ENCODE assay signal across 23 cellular contexts in the genomic region with DNA sequence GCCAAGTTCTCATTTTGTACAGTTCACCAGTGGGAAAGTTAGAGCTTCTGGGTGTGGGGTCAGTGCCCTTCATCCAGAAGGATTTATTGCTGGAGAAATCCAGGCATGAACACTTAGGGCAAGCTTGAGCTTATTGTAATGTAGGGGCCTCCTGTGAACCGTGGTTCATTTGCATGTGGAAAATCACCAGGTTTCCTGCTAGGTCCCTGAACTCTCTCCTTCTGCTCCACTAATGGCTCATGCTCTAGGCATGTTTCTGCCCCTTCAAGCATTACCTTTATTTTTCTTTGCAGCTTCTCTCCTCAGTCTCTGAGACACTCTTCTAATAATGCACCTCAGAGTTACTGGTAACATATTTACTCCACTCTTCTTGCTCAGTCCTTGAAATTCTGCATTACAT.
"Had no signal": no experiment of that assay in that cellular context is flagged by ENCODE, and none has a peak within 500 bp of the region (broad histone marks: within the 10 kb centered on the region; RNA-seq: fewer than 3 reads in every experiment).

No MANE protein-coding gene starts in this region.

- H3K9me3 Mint-ChIP-seq: endodermal cell; memory B cell; naive B cell; nephron; stimulated activated memory B cell treated with anti-CD40 and anti-IgM and Interleukin-4, amounts not matched to agents 10 μg/mL and 1 μg/mL and 100 μg/mL, for 72 hours; stimulated activated naive CD8-positive, alpha-beta T cell treated with anti-CD3 and anti-CD28 coated beads, Interleukin-15, Interleukin-2, amounts not matched to agents 100 ng/mL and 50 ng/mL, for 24 hours had no signal

- H3K36me3 ChIP-seq: colonic mucosa, gastrocnemius medialis, left ventricle myocardium inferior, lower lobe of right lung, spleen, tibial artery, upper lobe of right lung, vagina had no signal

- DNase-seq: colonic mucosa; effector CD4-positive, alpha-beta T cell; endodermal cell; gastrocnemius medialis; glutamatergic neuron; left ventricle myocardium inferior; lower lobe of right lung; naive B cell; psoas muscle; spleen; stimulated activated CD4-positive, alpha-beta T cell treated with anti-CD3 and anti-CD28 coated beads, Interleukin-15, amount 100 ng/mL, for 24 hours; stimulated activated CD4-positive, alpha-beta T cell treated with anti-CD3 and anti-CD28 coated beads, Interleukin-1b, Interleukin-23, amount 100 ng/mL, for 48 hours; stimulated activated CD4-positive, alpha-beta T cell treated with anti-CD3 and anti-CD28 coated beads, Interleukin-4, amount 100 ng/mL, for 24 hours; tibial artery; upper lobe of right lung had no signal

- H3K4me1 ChIP-seq: colonic mucosa, gastrocnemius medialis, left ventricle myocardium inferior, lower lobe of right lung, psoas muscle, spleen, tibial artery, upper lobe of right lung, vagina had no signal

- H3K4me3 Mint-ChIP-seq: endodermal cell; memory B cell; naive B cell; nephron; stimulated activated memory B cell treated with anti-CD40 and anti-IgM and Interleukin-4, amounts not matched to agents 10 μg/mL and 1 μg/mL and 100 μg/mL, for 72 hours; stimulated activated naive CD8-positive, alpha-beta T cell treated with anti-CD3 and anti-CD28 coated beads, Interleukin-15, Interleukin-2, amounts not matched to agents 100 ng/mL and 50 ng/mL, for 24 hours had no signal

- H3K9me3 ChIP-seq: colonic mucosa, gastrocnemius medialis, left ventricle myocardium inferior, lower lobe of right lung, psoas muscle, spleen, tibial artery, upper lobe of right lung, vagina had no signal

- H3K36me3 Mint-ChIP-seq: memory B cell; naive B cell; stimulated activated memory B cell treated with anti-CD40 and anti-IgM and Interleukin-4, amounts not matched to agents 10 μg/mL and 1 μg/mL and 100 μg/mL, for 72 hours had no signal

- H3K27ac ChIP-seq: colonic mucosa, gastrocnemius medialis, left ventricle myocardium inferior, lower lobe of right lung, psoas muscle, spleen, tibial artery, upper lobe of right lung, vagina had no signal

- H3K4me3 ChIP-seq: colonic mucosa, gastrocnemius medialis, left ventricle myocardium inferior, lower lobe of right lung, psoas muscle, spleen, tibial artery, upper lobe of right lung, vagina had no signal

- ATAC-seq: esophagus mucosa; gastrocnemius medialis; lower lobe of right lung; psoas muscle; sciatic nerve; stimulated activated memory B cell treated with anti-CD40 and anti-IgM and Interleukin-4, amounts not matched to agents 10 μg/mL and 1 μg/mL and 100 μg/mL, for 72 hours; upper lobe of right lung had no signal

- H3K27me3 ChIP-seq: colonic mucosa, gastrocnemius medialis, upper lobe of right lung, vagina had no signal

- FAIRE-seq: endothelial cell of umbilical vein had no signal

- H3K27ac Mint-ChIP-seq: endodermal cell; memory B cell; naive B cell; nephron; stimulated activated memory B cell treated with anti-CD40 and anti-IgM and Interleukin-4, amounts not matched to agents 10 μg/mL and 1 μg/mL and 100 μg/mL, for 72 hours; stimulated activated naive CD8-positive, alpha-beta T cell treated with anti-CD3 and anti-CD28 coated beads, Interleukin-15, Interleukin-2, amounts not matched to agents 100 ng/mL and 50 ng/mL, for 24 hours had no signal

- H3K4me1 Mint-ChIP-seq: memory B cell; naive B cell; stimulated activated memory B cell treated with anti-CD40 and anti-IgM and Interleukin-4, amounts not matched to agents 10 μg/mL and 1 μg/mL and 100 μg/mL, for 72 hours had no signal
